In the genomic region with DNA sequence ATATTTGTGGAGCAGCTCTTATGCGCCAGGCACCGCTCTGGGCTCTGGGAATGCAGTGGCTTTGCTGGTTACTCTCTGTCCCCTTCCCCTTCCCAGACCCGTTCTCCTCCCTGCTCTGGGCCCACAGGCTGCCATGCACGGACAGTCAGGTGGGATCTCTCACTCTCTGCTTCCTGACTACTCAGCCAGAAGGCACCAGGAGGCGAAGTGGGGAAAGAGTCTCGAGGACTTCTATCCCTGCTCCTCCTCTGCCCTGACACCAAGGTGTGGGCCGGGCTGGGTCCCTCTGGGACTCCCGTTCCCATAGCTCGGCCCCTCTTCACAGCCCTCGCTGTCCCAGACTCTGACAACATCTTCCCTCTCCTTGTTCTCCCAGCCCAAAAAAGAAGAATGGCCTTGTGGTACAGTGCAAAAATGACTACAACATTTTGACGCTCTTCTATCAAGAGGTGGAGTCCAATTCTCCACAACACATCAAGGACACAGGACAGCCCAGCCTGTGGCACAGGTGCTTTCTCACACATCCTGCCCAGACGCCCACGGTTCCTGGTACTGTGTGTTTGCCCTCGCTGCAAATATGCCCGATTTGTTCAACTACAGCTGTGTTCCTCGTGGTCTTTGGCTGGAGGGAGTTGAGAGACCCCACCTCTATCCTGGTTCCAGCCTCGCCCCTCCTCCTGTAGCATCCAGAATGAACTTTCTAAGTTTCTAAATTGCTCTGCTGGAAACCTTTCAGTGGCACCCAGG, we compare ENCODE assay signal across 15 cellular contexts. TPM values are rescaled to one million over a fixed set of nuclear protein-coding genes. Genes with fewer than 3 reads are reported as not detected.
DNase-seq lines count a peak whose midpoint lies in the region; ATAC-seq, FAIRE-seq and TF ChIP-seq lines count a peak whose summit lies in the region.
"Had no signal": no experiment of that assay in that cellular context is flagged by ENCODE, and none has a peak within 500 bp of the region (broad histone marks: within the 10 kb centered on the region; RNA-seq: fewer than 3 reads in every experiment).

No MANE protein-coding gene starts in this region.

- TF ChIP-seq POLR2A in GM12891 (IDR thresholded peaks at IDR 0.05; ENCODE audit: low read depth, low read length) = no peak

- H3K27me3 Mint-ChIP-seq in activated B cell treated with CpG ODN at 0.5 μM for 24 hours = no peaks in the 10 kb centered on the region
- peaks cover 2% of the 10 kb centered on the region for H3K27me3 Mint-ChIP-seq in activated naive CD8-positive, alpha-beta T cell treated with anti-CD3 and anti-CD28 coated beads, Interleukin-2, amount 50 U/mL, for 24 hours

- ATAC-seq in activated B cell treated with CpG ODN at 0.5 μM for 24 hours (ENCODE audit: low read depth) = no peak
- no peak for ATAC-seq in activated naive CD8-positive, alpha-beta T cell treated with anti-CD3 and anti-CD28 coated beads, Interleukin-2, amount 50 U/mL, for 24 hours
- ATAC-seq in HG03565 (IDR thresholded peaks at IDR 0.05; ENCODE audit: unreplicated experiment) = no peak
- ATAC-seq in GM18858 (IDR thresholded peaks at IDR 0.05; ENCODE audit: unreplicated experiment) = no peak
- ATAC-seq in GM21786 (IDR thresholded peaks at IDR 0.05; ENCODE audit: unreplicated experiment) = no peak
- ATAC-seq: Panc1 had no signal

- DNase-seq in GM12891 (ENCODE audit: insufficient read length, low spot score) = no peak
- DNase-seq in activated B cell treated with CpG ODN at 0.5 μM for 24 hours = no peak
- DNase-seq in activated naive CD8-positive, alpha-beta T cell treated with anti-CD3 and anti-CD28 coated beads, Interleukin-2, amount 50 U/mL, for 24 hours = peak; percentile 70
- peak; percentile 49 to 69 for DNase-seq in stimulated activated CD4-positive, alpha-beta T cell treated with anti-CD3 and anti-CD28 coated beads, Interleukin-2, amount 100 ng/mL, for 24 hours
- DNase-seq in DMS 273 treated with DMSO at 0.1 percent for 48 hours (lab: John Stamatoyannopoulos, UW) = no peak
- DNase-seq: DMS79 treated with DMSO at 0.1 percent for 48 hours, NCI-H2227 treated with DMSO at 0.1 percent for 48 hours, testis had no signal

- peaks cover 81% of the 10 kb centered on the region for H3K4me1 Mint-ChIP-seq in activated B cell treated with CpG ODN at 0.5 μM for 24 hours
- peaks cover 95% of the 10 kb centered on the region for H3K4me1 Mint-ChIP-seq in activated naive CD8-positive, alpha-beta T cell treated with anti-CD3 and anti-CD28 coated beads, Interleukin-2, amount 50 U/mL, for 24 hours

- CTCF ChIA-PET in activated B cell treated with CpG ODN at 0.5 μM for 24 hours (lab: Charles Lee) = interaction anchor here (1.6 to 3.9 kb wide), 2 partner anchors 13 to 15 kb away, joined by 15 to 21 read pairs; a partner anchor contains a TSS

- H3K9me3 Mint-ChIP-seq in activated B cell treated with CpG ODN at 0.5 μM for 24 hours = no peaks in the 10 kb centered on the region
- peaks cover 7% of the 10 kb centered on the region for H3K9me3 Mint-ChIP-seq in activated naive CD8-positive, alpha-beta T cell treated with anti-CD3 and anti-CD28 coated beads, Interleukin-2, amount 50 U/mL, for 24 hours

- peak overlapping the region; percentile 70 for H3K27ac Mint-ChIP-seq in activated B cell treated with CpG ODN at 0.5 μM for 24 hours
- H3K27ac Mint-ChIP-seq in activated naive CD8-positive, alpha-beta T cell treated with anti-CD3 and anti-CD28 coated beads, Interleukin-2, amount 50 U/mL, for 24 hours = peak overlapping the region; percentile 90

- H3K36me3 Mint-ChIP-seq in activated B cell treated with CpG ODN at 0.5 μM for 24 hours (ENCODE audit: low read depth) = no peaks in the 10 kb centered on the region
- peaks cover 11% of the 10 kb centered on the region for H3K36me3 Mint-ChIP-seq in activated naive CD8-positive, alpha-beta T cell treated with anti-CD3 and anti-CD28 coated beads, Interleukin-2, amount 50 U/mL, for 24 hours (ENCODE audit: low read depth)

- peak overlapping the region; percentile 11 for H3K4me3 Mint-ChIP-seq in activated B cell treated with CpG ODN at 0.5 μM for 24 hours
- peak overlapping the region; percentile 64 for H3K4me3 Mint-ChIP-seq in activated naive CD8-positive, alpha-beta T cell treated with anti-CD3 and anti-CD28 coated beads, Interleukin-2, amount 50 U/mL, for 24 hours

- TF ChIP-seq CTCF in activated B cell treated with CpG ODN at 0.5 μM for 24 hours (IDR thresholded peaks at IDR 0.05) = no peak

- intact Hi-C loops in activated B cell treated with CpG ODN at 0.5 μM for 24 hours (cut with micrococcal nuclease) = no loop called here

- FAIRE-seq in GM12891 (lab: Jason Lieb, UNC) = peak; percentile 91
- FAIRE-seq: H1 had no signal

- POLR2A ChIA-PET in activated B cell treated with CpG ODN at 0.5 μM for 24 hours (lab: Charles Lee) = interaction anchor here (1.7 to 6.6 kb wide), 4 partner anchors 14 to 49 kb away, joined by 5 to 210 read pairs (median 22); a partner anchor contains a TSS

TF ChIP-seq in GM12891, 5 proteins besides CTCF, POLR2A, EP300 and RAD21:
- TF ChIP-seq TAF1 (IDR thresholded peaks at IDR 0.05; ENCODE audit: low read depth, low read length) = no peak
- peak; percentile 34; the same call in 1 of the 2 replicates for TF ChIP-seq POU2F2 (IDR thresholded peaks at IDR 0.05; ENCODE audit: low read depth, low read length)
- no peak for TF ChIP-seq PAX5 (IDR thresholded peaks at IDR 0.05; ENCODE audit: insufficient read depth, low read length, severe bottlenecking)

RNA-seq across cellular contexts. Expression of a gene that starts 14.0 kb away (rescaled TPM):
- polyA plus RNA-seq in GM12891 (2012; ENCODE audit: low read depth, missing spikeins) = 84.2 TPM
- total RNA-seq in activated B cell treated with CpG ODN at 0.5 μM for 24 hours = 118 and 122 TPM in 2 replicates

RNA-seq across cellular contexts. Expression of a gene that starts 21.0 kb away (rescaled TPM):
- 1.7 TPM for polyA plus RNA-seq in GM12891 (2012; ENCODE audit: low read depth, missing spikeins)
- total RNA-seq in activated B cell treated with CpG ODN at 0.5 μM for 24 hours = 1.0 and 1.6 TPM in 2 replicates
- polyA plus RNA-seq: aorta had no signal

RNA-seq across cellular contexts. Expression of a gene that starts 42.9 kb away (rescaled TPM):
- 0.18 TPM for polyA plus RNA-seq in GM12891 (2012; ENCODE audit: low read depth, missing spikeins)
- 0.11 and 0.37 TPM in 2 replicates for total RNA-seq in activated B cell treated with CpG ODN at 0.5 μM for 24 hours
- total RNA-seq: M059J had no signal

RNA-seq across cellular contexts. Expression of a gene that starts 49.4 kb away (rescaled TPM):
- 81.9 TPM for polyA plus RNA-seq in GM12891 (2012; ENCODE audit: low read depth, missing spikeins)
- total RNA-seq in activated B cell treated with CpG ODN at 0.5 μM for 24 hours = 148 and 158 TPM in 2 replicates

Comparison
In these comparisons a context has a peak if more than half of its experiments do, and no peak if none do; other contexts are left out.
1. DNase-seq: peak in activated naive CD8-positive, alpha-beta T cell treated with anti-CD3 and anti-CD28 coated beads, Interleukin-2, amount 50 U/mL, for 24 hours (single experiment) and stimulated activated CD4-positive, alpha-beta T cell treated with anti-CD3 and anti-CD28 coated beads, Interleukin-2, amount 100 ng/mL, for 24 hours (2 of 2); none in GM12891 (single experiment), activated B cell treated with CpG ODN at 0.5 μM for 24 hours (single experiment) and DMS 273 treated with DMSO at 0.1 percent for 48 hours (single experiment).